In genomic region chr16:28140788-28141618, GRCh38 we compare ENCODE assay signal across 8 cellular contexts.
DNase-seq lines count a peak whose midpoint lies in the region; ATAC-seq and TF ChIP-seq lines count a peak whose summit lies in the region.

No MANE protein-coding gene starts in this region.

- H3K4me3 Mint-ChIP-seq in GM23338 (no peak overlapping the region), chondrocyte (ENCODE audit: unreplicated experiment) (no peak overlapping the region)
- peak overlapping the region; percentile 78 for H3K4me3 Mint-ChIP-seq in activated T-cell treated with anti-CD3 and anti-CD28 coated beads, Interleukin-2, amount 50 U/mL, for 4 hours

- ATAC-seq in GM23338 (no peak), lower lobe of right lung (peak; percentile 84 to 91)
- peak; percentile 75 for ATAC-seq in activated T-cell treated with anti-CD3 and anti-CD28 coated beads, Interleukin-2, amount 50 U/mL, for 4 hours

- H3K4me1 ChIP-seq in GM23338 (ENCODE audit: insufficient read depth) (no peaks in the 10 kb centered on the region), lower lobe of right lung (peaks cover 9% of the 10 kb centered on the region)

- H3K4me1 Mint-ChIP-seq in GM23338, result peaks cover 9% of the 10 kb centered on the region; the same call in 2 of the 3 replicates
- H3K4me1 Mint-ChIP-seq in activated T-cell treated with anti-CD3 and anti-CD28 coated beads, Interleukin-2, amount 50 U/mL, for 4 hours (ENCODE audit: low read depth), result peaks cover 91% of the 10 kb centered on the region
- peaks cover 34% of the 10 kb centered on the region for H3K4me1 Mint-ChIP-seq in chondrocyte (ENCODE audit: low read depth)

- intact Hi-C loops in lower lobe of right lung (cut with DNase I) (no loop called here), posterior vena cava (cut with DNase I) (no loop called here)

- peaks cover 15% of the 10 kb centered on the region; the same call in 1 of the 2 replicates for H4K20me1 ChIP-seq in GM23338 (replicated peaks; ENCODE audit: insufficient read depth)

- H3K79me2 ChIP-seq in GM23338 (replicated peaks; ENCODE audit: insufficient read depth), result peaks cover 28% of the 10 kb centered on the region

- no peaks in the 10 kb centered on the region for H3K9me2 ChIP-seq in GM23338 (ENCODE audit: insufficient read depth)

- peaks cover 3% of the 10 kb centered on the region for H3K27me3 Mint-ChIP-seq in GM23338 (ENCODE audit: insufficient read depth, low read depth, poor library complexity)
- no peaks in the 10 kb centered on the region for H3K27me3 Mint-ChIP-seq in activated T-cell treated with anti-CD3 and anti-CD28 coated beads, Interleukin-2, amount 50 U/mL, for 4 hours (ENCODE audit: low read depth)
- no peaks in the 10 kb centered on the region for H3K27me3 Mint-ChIP-seq in chondrocyte (ENCODE audit: low read depth)

- H3K4me3 ChIP-seq in GM12864 (ENCODE audit: low read depth, low read length) (peak overlapping the region; percentile 28; the same call in 1 of the 2 replicates), GM23338 (no peak overlapping the region), NB4 (ENCODE audit: low read depth, low read length) (no peak overlapping the region), lower lobe of right lung (no peak overlapping the region)

- TF ChIP-seq CTCF in GM12864 (IDR thresholded peaks at IDR 0.05; ENCODE audit: low read depth, low read length, missing control alignments) (peak; percentile 45), GM23338 (conservative IDR thresholded peaks at IDR 0.05; ENCODE audit: low read depth in 2 of 2) (no peak), NB4 (IDR thresholded peaks at IDR 0.05; ENCODE audit: low read depth, low read length) (no peak), lower lobe of right lung (IDR thresholded peaks at IDR 0.05) (no peak), chondrocyte (IDR thresholded peaks at IDR 0.05) (no peak)

- no peaks in the 10 kb centered on the region for H3K9me3 ChIP-seq in lower lobe of right lung

- no peak overlapping the region for H3K4me2 ChIP-seq in GM23338

- H3K27me3 ChIP-seq in GM23338 (ENCODE audit: insufficient read depth) (no peaks in the 10 kb centered on the region), lower lobe of right lung (ENCODE audit: low read depth) (no peaks in the 10 kb centered on the region)

- H3K36me3 Mint-ChIP-seq in GM23338 (ENCODE audit: low read depth), result peaks cover 32% of the 10 kb centered on the region
- peaks cover 35% of the 10 kb centered on the region for H3K36me3 Mint-ChIP-seq in activated T-cell treated with anti-CD3 and anti-CD28 coated beads, Interleukin-2, amount 50 U/mL, for 4 hours (ENCODE audit: insufficient read depth)
- H3K36me3 Mint-ChIP-seq in chondrocyte (ENCODE audit: low read depth), result peaks cover 12% of the 10 kb centered on the region

- H3K27ac Mint-ChIP-seq in GM23338, result peak overlapping the region; percentile 32; the same call in 1 of the 2 replicates
- H3K27ac Mint-ChIP-seq in chondrocyte (ENCODE audit: unreplicated experiment), result no peak overlapping the region

- DNase-seq in GM12864 (ENCODE audit: low read depth) (peak; percentile 66), GM23338 (ENCODE audit: low spot score) (peak; percentile 24), NB4 (ENCODE audit: low read depth) (peak; percentile 71), lower lobe of right lung (peak; percentile 53), chondrocyte (ENCODE audit: low spot score) (no peak), kidney tubule cell (ENCODE audit: low spot score) (no peak), posterior vena cava (ENCODE audit: low spot score) (no peak)
- peak; percentile 46 for DNase-seq in activated T-cell treated with anti-CD3 and anti-CD28 coated beads, Interleukin-2, amount 50 U/mL, for 4 hours

- TF ChIP-seq POLR2A in NB4 (IDR thresholded peaks at IDR 0.05; ENCODE audit: extremely low read depth, insufficient read length), result no peak

- peaks cover 9% of the 10 kb centered on the region; the same call in 1 of the 2 replicates for H3K36me3 ChIP-seq in GM23338 (ENCODE audit: insufficient read depth)
- peaks cover 29% of the 10 kb centered on the region for H3K36me3 ChIP-seq in lower lobe of right lung

- H3F3A ChIP-seq in GM23338 (replicated peaks; ENCODE audit: low read depth), result no peaks in the 10 kb centered on the region

- H3K27ac ChIP-seq in GM23338 (ENCODE audit: low read depth) (peak overlapping the region; percentile 70; the same call in 1 of the 2 replicates), lower lobe of right lung (peak overlapping the region; percentile 75)

- no peak overlapping the region for H2AFZ ChIP-seq in GM23338

- H3K9me3 Mint-ChIP-seq in GM23338 (no peaks in the 10 kb centered on the region), chondrocyte (ENCODE audit: low read depth) (no peaks in the 10 kb centered on the region)
- no peaks in the 10 kb centered on the region for H3K9me3 Mint-ChIP-seq in activated T-cell treated with anti-CD3 and anti-CD28 coated beads, Interleukin-2, amount 50 U/mL, for 4 hours

TF ChIP-seq in GM23338, 12 proteins besides CTCF, POLR2A, EP300 and RAD21:
- no peak for TF ChIP-seq POLR2AphosphoS5 (IDR thresholded peaks at IDR 0.05; ENCODE audit: low read depth)
TF ChIP-seq in GM23338: peak in this region for 0.

Comparison
In these comparisons a context has a peak if more than half of its experiments do, and no peak if none do; other contexts are left out.
1. DNase-seq: peak in GM12864 (single experiment), GM23338 (single experiment), NB4 (single experiment), activated T-cell treated with anti-CD3 and anti-CD28 coated beads, Interleukin-2, amount 50 U/mL, for 4 hours (single experiment) and lower lobe of right lung (single experiment); none in chondrocyte (single experiment), kidney tubule cell (single experiment) and posterior vena cava (single experiment).